In the genomic region with DNA sequence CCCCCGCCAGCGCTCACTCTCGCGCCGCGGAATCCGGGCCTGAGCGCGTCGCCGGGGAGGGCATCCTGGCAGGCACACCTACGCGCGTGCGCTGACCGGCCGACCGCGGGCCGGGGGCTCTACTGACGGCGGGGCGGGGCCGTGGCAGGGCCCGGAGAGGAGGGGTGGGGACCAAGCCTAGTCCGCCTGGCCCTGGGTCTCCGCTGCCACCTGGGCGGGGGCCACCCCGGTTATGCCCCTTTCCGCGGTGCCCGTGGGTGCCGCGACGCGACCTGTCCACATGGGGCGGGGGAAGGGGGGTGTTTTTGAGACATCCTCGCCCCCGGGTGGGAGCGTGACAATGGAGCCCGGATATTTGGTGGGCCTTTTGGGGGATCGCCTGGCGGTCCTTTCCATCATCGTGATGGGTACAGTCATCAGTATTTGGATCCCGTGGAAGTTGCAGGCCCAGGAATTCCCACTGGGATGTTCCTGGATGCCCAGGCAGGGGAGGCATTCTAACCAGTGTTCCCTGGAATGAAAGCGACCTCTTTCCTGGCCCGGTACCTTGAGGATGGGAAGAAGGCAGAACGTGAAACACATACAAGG, we compare ENCODE assay signal across 11 cellular contexts.
DNase-seq lines count a peak whose midpoint lies in the region; TF ChIP-seq lines count a peak whose summit lies in the region.
"Had no signal": no experiment of that assay in that cellular context is flagged by ENCODE, and none has a peak within 500 bp of the region (broad histone marks: within the 10 kb centered on the region; RNA-seq: fewer than 3 reads in every experiment).

No MANE protein-coding gene starts in this region.

- no peaks in the 10 kb centered on the region for H3K36me3 ChIP-seq in tibial artery
- H3K36me3 ChIP-seq: BLaER1 treated with 17β-estradiol and CSF1 and Interleukin-3, amounts not matched to agents 10 nM and 100 nM had no signal

- peaks cover 0 to 29% (median 26%) of the 10 kb centered on the region in 4 donors for H3K4me1 ChIP-seq in tibial artery

- H3K27me3 ChIP-seq in tibial artery, result peaks cover 0 to 46% of the 10 kb centered on the region in 2 donors

- H3K27ac ChIP-seq in tibial artery, result no peak overlapping the region
- H3K27ac ChIP-seq: BLaER1 treated with 17β-estradiol and CSF1 and Interleukin-3, amounts not matched to agents 10 nM and 100 nM; epithelial cell of prostate had no signal

- intact Hi-C loops in tibial artery (cut with DNase I; ENCODE audit: low total_unique reads), result no loop called here

- H3K9me3 ChIP-seq in tibial artery, result no peaks in the 10 kb centered on the region

- TF ChIP-seq CTCF in cardiac fibroblast (IDR thresholded peaks at IDR 0.05; ENCODE audit: low read depth, low read length), result no peak
- TF ChIP-seq CTCF in tibial artery (IDR thresholded peaks at IDR 0.05), result no peak

- peak; percentile 62 for DNase-seq in NK-92 treated with Interleukin-12 subunit alpha and Interleukin-12 subunit beta, amount 100 ng/mL, for 24 hours (lab: John Stamatoyannopoulos, UW)
- no peak for DNase-seq in NK-92 (lab: John Stamatoyannopoulos, UW; ENCODE audit: unreplicated experiment)
- DNase-seq in cardiac fibroblast (ENCODE audit: low read depth in 2 of 2), result no peak
- peak; percentile 54 for DNase-seq in medulla oblongata (ENCODE audit: extremely low spot score)
- no peak for DNase-seq in tibial artery
- DNase-seq in NCI-H2107 (lab: John Stamatoyannopoulos, UW), result no peak
- no peak for DNase-seq in iPS-NIHi7 (ENCODE audit: extremely low spot score)
- no peak for DNase-seq in Ammon's horn (ENCODE audit: low spot score)
- DNase-seq: GOT3 had no signal

- H3K4me3 ChIP-seq in cardiac fibroblast (replicated peaks in 1 of 2; ENCODE audit: low read depth in 2 of 2, low read length in 2 of 2) (peak overlapping the region; percentile 4 to 56), tibial artery (peak overlapping the region; percentile 50 to 61)

Comparison
In these comparisons a context has a peak if more than half of its experiments do, and no peak if none do; other contexts are left out.
1. DNase-seq: peak in NK-92 treated with Interleukin-12 subunit alpha and Interleukin-12 subunit beta, amount 100 ng/mL, for 24 hours (single experiment) and medulla oblongata (single experiment); none in NK-92 (single experiment), cardiac fibroblast (0 of 2), tibial artery (0 of 2), NCI-H2107 (single experiment), iPS-NIHi7 (single experiment) and Ammon's horn (single experiment).